In genomic region chr5:72543365-72543764, GRCh38 we compare ENCODE assay signal across 17 cellular contexts. TPM values are rescaled to one million over a fixed set of nuclear protein-coding genes. Genes with fewer than 3 reads are reported as not detected.
DNase-seq lines count a peak whose midpoint lies in the region; ATAC-seq lines count a peak whose summit lies in the region.
"Had no signal": no experiment of that assay in that cellular context is flagged by ENCODE, and none has a peak within 500 bp of the region (broad histone marks: within the 10 kb centered on the region; RNA-seq: fewer than 3 reads in every experiment).

No MANE protein-coding gene starts in this region.

- no peak overlapping the region for H3K4me3 ChIP-seq in skeletal muscle cell (ENCODE audit: low read depth, low read length)
- H3K4me3 ChIP-seq: gastrocnemius medialis had no signal

- DNase-seq in EH (ENCODE audit: low read depth): peak; percentile 80
- DNase-seq in NOMO-1 treated with dmso at 0.1 percent for 144 hours (lab: John Stamatoyannopoulos, UW; ENCODE audit: unreplicated experiment): peak; percentile 28
- peak; percentile 34 for DNase-seq in dedifferentiated amniotic fluid mesenchymal stem cell (ENCODE audit: extremely low spot score)
- peak; percentile 70 for DNase-seq in skeletal muscle cell (ENCODE audit: low read depth)
- no peak for DNase-seq in SW 1271 (lab: John Stamatoyannopoulos, UW)
- DNase-seq in NCI-H2171 treated with DMSO at 0.1 percent for 48 hours (lab: John Stamatoyannopoulos, UW): no peak
- no peak for DNase-seq in left colon
- DNase-seq: activated CD8-positive, alpha-beta memory T cell treated with anti-CD3 and anti-CD28 coated beads, Interleukin-2, amount 50 U/mL, for 4 hours; activated naive CD8-positive, alpha-beta T cell treated with anti-CD3 and anti-CD28 coated beads for 36 hours; CD4-positive, CD25-positive, alpha-beta regulatory T cell; gastrocnemius medialis; GDM1; H9; SK-N-SH; stimulated activated CD4-positive, alpha-beta T cell treated with anti-CD3 and anti-CD28 coated beads, Interleukin-2, amount 100 ng/mL, for 48 hours had no signal

- intact Hi-C loops in left colon (cut with DNase I, micrococcal nuclease): no loop called here

- ATAC-seq in left colon (no peak), HG03045 (IDR thresholded peaks at IDR 0.05; ENCODE audit: unreplicated experiment) (no peak)
- ATAC-seq: gastrocnemius medialis, WTC11 had no signal

RNA-seq across cellular contexts. Expression of gene ZNF366, which starts 36.2 kb away (rescaled TPM):
- total RNA-seq in left colon: 1 to 10 TPM in 1 of 2 donors, under 1 TPM in 1; 0.92 to 1.0 TPM
- total RNA-seq: activated naive CD8-positive, alpha-beta T cell treated with anti-CD3 and anti-CD28 coated beads for 36 hours; CD4-positive, CD25-positive, alpha-beta regulatory T cell; H9; WTC11 had no signal

Comparison
In these comparisons a context has a peak if more than half of its experiments do, and no peak if none do; other contexts are left out.
1. DNase-seq: peak in EH (single experiment), NOMO-1 treated with dmso at 0.1 percent for 144 hours (single experiment), dedifferentiated amniotic fluid mesenchymal stem cell (single experiment) and skeletal muscle cell (single experiment); none in SW 1271 (0 of 2), NCI-H2171 treated with DMSO at 0.1 percent for 48 hours (single experiment) and left colon (0 of 2).